Comparison of ENCODE assay signal across 8 cellular contexts in the genomic region with DNA sequence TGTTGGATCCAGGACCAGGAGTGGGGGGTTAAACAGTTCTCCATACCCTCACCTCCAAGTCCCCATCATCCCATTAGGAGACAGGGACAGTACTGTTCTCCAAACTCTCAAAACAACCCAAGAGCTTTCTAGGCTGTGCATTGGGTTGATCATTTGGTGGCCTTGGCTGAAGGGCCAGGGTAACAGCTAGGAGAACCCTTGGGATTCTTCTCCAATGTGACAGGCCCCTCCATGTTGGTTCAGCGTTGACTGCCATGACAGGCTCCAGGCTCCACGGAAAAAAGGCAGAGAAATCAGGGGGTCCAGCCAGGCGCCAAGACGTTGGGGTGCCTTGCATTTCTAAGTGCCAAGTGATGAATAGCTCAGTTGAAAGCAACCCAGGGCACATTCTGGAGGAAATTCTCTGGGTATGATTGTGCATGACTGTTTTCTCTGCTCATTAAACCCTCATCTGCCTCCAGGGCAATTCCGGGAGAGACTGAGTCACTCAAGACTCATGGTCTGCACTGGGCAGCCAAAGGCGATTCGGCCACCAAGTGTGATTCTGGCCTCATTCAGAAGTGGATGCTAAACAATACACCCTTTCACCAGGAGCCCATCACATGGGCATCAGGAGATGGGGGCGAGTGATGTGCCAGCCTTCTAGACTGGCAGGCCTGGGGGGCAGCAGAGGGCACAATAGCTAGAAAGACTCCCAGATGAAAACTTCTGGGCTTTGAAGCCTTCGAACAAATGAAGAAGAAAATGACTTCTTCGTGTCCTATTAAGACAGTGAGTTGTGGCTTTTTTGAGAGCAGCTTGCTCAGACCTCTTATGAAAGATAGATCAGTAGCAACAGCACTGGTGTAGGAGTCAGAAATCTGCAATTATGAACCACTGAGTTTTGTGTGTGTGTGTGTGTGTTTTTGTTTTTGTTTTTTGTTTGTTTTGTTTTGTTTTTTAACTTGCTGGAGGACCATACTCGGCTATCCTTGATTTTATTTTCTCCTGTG. TPM values are rescaled to one million over a fixed set of nuclear protein-coding genes. Genes with fewer than 3 reads are reported as not detected.
A peak's percentile ranks its signal among the peaks of the same experiment; 100 is the strongest.
DNase-seq lines count a peak whose midpoint lies in the region; ATAC-seq, FAIRE-seq and TF ChIP-seq lines count a peak whose summit lies in the region.

No MANE protein-coding gene starts in this region.

- TF ChIP-seq RAD21 in liver (IDR thresholded peaks at IDR 0.05) (no peak), HepG2 (CRISPR knock-in tag; IDR thresholded peaks at IDR 0.05) (no peak)

- TF ChIP-seq EP300 in HepG2 (IDR thresholded peaks at IDR 0.05; ENCODE audit: low read depth in 2 of 2, low read length in 2 of 2) (no peak), HepG2 (CRISPR knock-in tag; IDR thresholded peaks at IDR 0.05; ENCODE audit: borderline replicate concordance) (no peak)

- FAIRE-seq in HepG2 (lab: Jason Lieb, UNC), result no peak
- peak; percentile 16 for FAIRE-seq in HTR-8/SVneo (lab: Jason Lieb, UNC)
- FAIRE-seq in frontal cortex (lab: Jason Lieb, UNC), result no peak

- H3K27ac ChIP-seq in liver (ENCODE audit: low read depth in 1 of 2, low read length in 2 of 2) (peak overlapping the region; percentile 20 to 43), HepG2 (ENCODE audit: extremely low read length, insufficient read depth, low read length) (no peak overlapping the region), layer of hippocampus (ENCODE audit: low read depth, low read length) (peak overlapping the region; percentile 48), thyroid gland (peak overlapping the region; percentile 55 to 78 (median 78))

- TF ChIP-seq CTCF in liver (IDR thresholded peaks at IDR 0.05; ENCODE audit: low read depth, low read length, missing input control) (no peak), HepG2 (CRISPR knock-in tag; IDR thresholded peaks at IDR 0.05) (no peak), thyroid gland (IDR thresholded peaks at IDR 0.05) (no peak)

- in situ Hi-C loops in HepG2 (cut with HindIII; ENCODE audit: extremely low pct_ligation_motif_present, low pct_unique_long_range_greater_than_20kb), result no loop called here

- H3K4me1 ChIP-seq in liver (ENCODE audit: control insufficient read depth in 4 of 4, insufficient read depth in 4 of 4, low read length in 3 of 4) (no peaks in the 10 kb centered on the region), HepG2 (ENCODE audit: insufficient read depth, low read length) (no peaks in the 10 kb centered on the region), thyroid gland (peaks cover 39 to 75% of the 10 kb centered on the region in 2 donors)

- no peak overlapping the region for H2AFZ ChIP-seq in HepG2 (ENCODE audit: low read length)

- no peaks in the 10 kb centered on the region for H3K79me2 ChIP-seq in HepG2 (ENCODE audit: insufficient read depth, low read length)

- 87% methylated on average over 11 of the region's 11 CpGs for WGBS in liver
- 52% methylated on average over 11 of the region's 11 CpGs for WGBS in HepG2 (ENCODE audit: low lambda C conversion rate)
- WGBS in thyroid gland, 2 donors, result 77 to 81% methylated on average over 11 of the region's 11 CpGs

- H3K9ac ChIP-seq in liver (ENCODE audit: low read depth in 1 of 2, low read length in 2 of 2) (no peak overlapping the region), HepG2 (ENCODE audit: insufficient read depth, low read depth, low read length) (no peak overlapping the region)

- BruUV-seq in HepG2 (replicated peaks; lab: Mats Ljungman, UMichigan), result no TSS peak

- ATAC-seq in HepG2, result no peak

- H3K4me2 ChIP-seq in HepG2 (ENCODE audit: low read depth, low read length), result no peak overlapping the region

- H3K4me3 ChIP-seq in liver (ENCODE audit: low read depth in 1 of 3, low read length in 3 of 3), result no peak overlapping the region
- no peak overlapping the region for H3K4me3 ChIP-seq in HepG2 (replicated peaks in 1 of 3; ENCODE audit: insufficient read depth in 1 of 3, low read depth in 2 of 3, low read length in 3 of 3)
- H3K4me3 ChIP-seq in thyroid gland (replicated peaks in 1 of 3), result no peak overlapping the region

- no peaks in the 10 kb centered on the region for H3K36me3 ChIP-seq in liver (ENCODE audit: control insufficient read depth in 4 of 4, insufficient read depth in 3 of 4, low read depth in 1 of 4, low read length in 3 of 4)
- H3K36me3 ChIP-seq in HepG2 (replicated peaks in 1 of 2; ENCODE audit: control insufficient read depth in 1 of 2, insufficient read depth in 2 of 2, low read length in 2 of 2), result no peaks in the 10 kb centered on the region
- H3K36me3 ChIP-seq in thyroid gland, result no peaks in the 10 kb centered on the region

- H3K9me3 ChIP-seq in liver (ENCODE audit: control insufficient read depth in 4 of 4, low read length in 3 of 4), result no peaks in the 10 kb centered on the region
- no peaks in the 10 kb centered on the region for H3K9me3 ChIP-seq in HepG2 (ENCODE audit: low read length)
- no peaks in the 10 kb centered on the region for H3K9me3 ChIP-seq in thyroid gland

- no peak for TF ChIP-seq POLR2A in HepG2 (IDR thresholded peaks at IDR 0.05; ENCODE audit: insufficient read depth in 1 of 2, low read depth in 2 of 2, low read length in 2 of 2)
- no peak for TF ChIP-seq POLR2A in thyroid gland (IDR thresholded peaks at IDR 0.05)

- DNase-seq in HepG2 (ENCODE audit: low spot score) (no peak), HTR-8/SVneo (ENCODE audit: insufficient read length, low spot score) (peak; percentile 76), anterior cingulate cortex (lab: John Stamatoyannopoulos, UW) (peak in 44 of 58 donors; percentile 1 to 87 (median 40)), thyroid gland (no peak), mesenteric fat pad (ENCODE audit: low spot score) (no peak), frontal cortex (ENCODE audit: low spot score in 2 of 2) (no peak)

- CTCF ChIA-PET in HepG2 (lab: Yijun Ruan, JAX; ENCODE audit: low intra/inter-chr PET ratio, low total read pairs), result no interaction called here

- H3K27me3 ChIP-seq in liver (ENCODE audit: control insufficient read depth in 4 of 4, insufficient read depth in 4 of 4, low read length in 3 of 4) (no peaks in the 10 kb centered on the region), HepG2 (ENCODE audit: control insufficient read depth in 1 of 2, insufficient read depth in 2 of 2, low read length in 2 of 2) (no peaks in the 10 kb centered on the region; a peak in 1 of 5 replicates), layer of hippocampus (ENCODE audit: control insufficient read depth, insufficient read depth, low read length) (no peaks in the 10 kb centered on the region), thyroid gland (no peaks in the 10 kb centered on the region)

- intact Hi-C loops in HepG2 (cut with micrococcal nuclease; ENCODE audit: unreplicated experiment), result no loop called here
- intact Hi-C loops in thyroid gland (cut with DNase I), result no loop called here

- POLR2A ChIA-PET in HepG2 (lab: Yijun Ruan, JAX), result no interaction called here

- no peaks in the 10 kb centered on the region for H4K20me1 ChIP-seq in HepG2 (ENCODE audit: insufficient read depth, low read length)

TF ChIP-seq in liver, 16 proteins besides CTCF, POLR2A, EP300 and RAD21 (continues in another document):
- no peak for TF ChIP-seq TAF1 (conservative IDR thresholded peaks at IDR 0.05)
- TF ChIP-seq JUND (IDR thresholded peaks at IDR 0.05), result no peak
- TF ChIP-seq NR2F2 (IDR thresholded peaks at IDR 0.05), result no peak
- TF ChIP-seq RXRA (IDR thresholded peaks at IDR 0.05), result no peak
- no peak for TF ChIP-seq FOXA2 (IDR thresholded peaks at IDR 0.05)
- no peak for TF ChIP-seq GABPA (IDR thresholded peaks at IDR 0.05 in 1 of 2, conservative IDR thresholded peaks at IDR 0.05 in 1 of 2)
- TF ChIP-seq, protein P1, sequence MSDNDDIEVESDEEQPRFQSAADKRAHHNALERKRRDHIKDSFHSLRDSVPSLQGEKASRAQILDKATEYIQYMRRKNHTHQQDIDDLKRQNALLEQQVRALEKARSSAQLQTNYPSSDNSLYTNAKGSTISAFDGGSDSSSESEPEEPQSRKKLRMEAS (IDR thresholded peaks at IDR 0.05), result no peak

TF ChIP-seq in HepG2, 621 proteins besides CTCF, POLR2A, EP300 and RAD21 (continues in another document):
- no peak for TF ChIP-seq AKAP8 (CRISPR knock-in tag; IDR thresholded peaks at IDR 0.05)
- TF ChIP-seq, protein P2, sequence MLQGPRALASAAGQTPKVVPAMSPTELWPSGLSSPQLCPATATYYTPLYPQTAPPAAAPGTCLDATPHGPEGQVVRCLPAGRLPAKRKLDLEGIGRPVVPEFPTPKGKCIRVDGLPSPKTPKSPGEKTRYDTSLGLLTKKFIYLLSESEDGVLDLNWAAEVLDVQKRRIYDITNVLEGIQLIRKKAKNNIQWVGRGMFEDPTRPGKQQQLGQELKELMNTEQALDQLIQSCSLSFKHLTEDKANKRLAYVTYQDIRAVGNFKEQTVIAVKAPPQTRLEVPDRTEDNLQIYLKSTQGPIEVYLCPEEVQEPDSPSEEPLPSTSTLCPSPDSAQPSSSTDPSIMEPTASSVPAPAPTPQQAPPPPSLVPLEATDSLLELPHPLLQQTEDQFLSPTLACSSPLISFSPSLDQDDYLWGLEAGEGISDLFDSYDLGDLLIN (CRISPR knock-in tag; IDR thresholded peaks at IDR 0.05; ENCODE audit: borderline replicate concordance), result no peak

RNA-seq across cellular contexts. Expression of a gene that starts 27.7 kb away (rescaled TPM):
- total RNA-seq in liver, result 10 to 100 TPM; 16.7 to 26.9 TPM
- polyA plus RNA-seq in liver, result 10 to 100 TPM in 1 of 2 donors, 1 to 10 TPM in 1; 4.1 to 12.6 TPM
- 0.02 TPM in 1 of 2 replicates, not detected in the other for total RNA-seq in HepG2 (2016; rRNA removed; fragmentation: Illumina TruSeq; extraction: Trizol)
- not detected in 2 replicates for total RNA-seq in HepG2 (2016; cell fraction: cytosol; rRNA removed; fragmentation: Illumina TruSeq; extraction: Trizol; ENCODE audit: low read depth)
- not detected in 2 replicates for total RNA-seq in HepG2 (2016; cell fraction: insoluble cytoplasmic fraction; rRNA removed; fragmentation: Illumina TruSeq; extraction: Trizol)
- not detected in 2 replicates for total RNA-seq in HepG2 (2016; cell fraction: membrane; rRNA removed; fragmentation: Illumina TruSeq; extraction: Trizol)
- not detected in 2 replicates for total RNA-seq in HepG2 (2016; cell fraction: nucleus; rRNA removed; fragmentation: Illumina TruSeq; extraction: Trizol)
- polyA plus RNA-seq in HepG2 (2011; rRNA removed), result 0.11 and 0.29 TPM in 2 replicates
- 0.16 and 0.21 TPM in 2 replicates for polyA plus RNA-seq in HepG2 (2011; cell fraction: cytosol; rRNA removed)
- polyA plus RNA-seq in HepG2 (2011; cell fraction: nucleus; rRNA removed), result not detected in 2 replicates
- not detected in 2 replicates for polyA plus RNA-seq in HepG2 (2012)
- polyA plus RNA-seq in HepG2 (2016; cell fraction: cytosol; fragmentation: Illumina TruSeq; extraction: Trizol; ENCODE audit: low read depth), result not detected in 2 replicates
- polyA plus RNA-seq in HepG2 (2016; cell fraction: insoluble cytoplasmic fraction; fragmentation: Illumina TruSeq; extraction: Trizol; ENCODE audit: low read depth), result not detected in 2 replicates
- polyA plus RNA-seq in HepG2 (2016; cell fraction: membrane; fragmentation: Illumina TruSeq; extraction: Trizol; ENCODE audit: low read depth), result not detected in 2 replicates
- not detected in 2 replicates for polyA plus RNA-seq in HepG2 (2016; cell fraction: nucleus; fragmentation: Illumina TruSeq; extraction: Trizol; ENCODE audit: insufficient read depth, low read depth)
- polyA minus RNA-seq in HepG2 (2011; rRNA and poly(A)+ RNA removed; ENCODE audit: low replicate concordance), result 343 TPM in 1 of 2 replicates, not detected in the other
- polyA minus RNA-seq in HepG2 (2011; cell fraction: cytosol; rRNA and poly(A)+ RNA removed), result 0.97 TPM in 1 of 2 replicates, not detected in the other
- polyA minus RNA-seq in HepG2 (2011; cell fraction: nucleus; rRNA and poly(A)+ RNA removed), result 0.39 and 0.62 TPM in 2 replicates
- 100 to 1,000 TPM; 164 to 302 (median 189) TPM for total RNA-seq in thyroid gland
- total RNA-seq in mesenteric fat pad, result 280 TPM
- total RNA-seq in frontal cortex, result 4.1 TPM

Comparison
In these comparisons a context has a peak if more than half of its experiments do, and no peak if none do; other contexts are left out.
1. DNase-seq: peak in HTR-8/SVneo (single experiment) and anterior cingulate cortex (44 of 58); none in HepG2 (single experiment), thyroid gland (0 of 2), mesenteric fat pad (single experiment) and frontal cortex (0 of 2).
2. RNA of a gene that starts 27.7 kb away (total RNA-seq): 280 TPM in mesenteric fat pad (single experiment) and 164 to 302 TPM in thyroid gland; 16.7 to 26.9 TPM in liver, 4.1 TPM in frontal cortex (single experiment) and 0.02 TPM in HepG2; every median in the first group is over 4 times any median in the second.